14 cellular contexts compared by ENCODE assay signal in the genomic region with DNA sequence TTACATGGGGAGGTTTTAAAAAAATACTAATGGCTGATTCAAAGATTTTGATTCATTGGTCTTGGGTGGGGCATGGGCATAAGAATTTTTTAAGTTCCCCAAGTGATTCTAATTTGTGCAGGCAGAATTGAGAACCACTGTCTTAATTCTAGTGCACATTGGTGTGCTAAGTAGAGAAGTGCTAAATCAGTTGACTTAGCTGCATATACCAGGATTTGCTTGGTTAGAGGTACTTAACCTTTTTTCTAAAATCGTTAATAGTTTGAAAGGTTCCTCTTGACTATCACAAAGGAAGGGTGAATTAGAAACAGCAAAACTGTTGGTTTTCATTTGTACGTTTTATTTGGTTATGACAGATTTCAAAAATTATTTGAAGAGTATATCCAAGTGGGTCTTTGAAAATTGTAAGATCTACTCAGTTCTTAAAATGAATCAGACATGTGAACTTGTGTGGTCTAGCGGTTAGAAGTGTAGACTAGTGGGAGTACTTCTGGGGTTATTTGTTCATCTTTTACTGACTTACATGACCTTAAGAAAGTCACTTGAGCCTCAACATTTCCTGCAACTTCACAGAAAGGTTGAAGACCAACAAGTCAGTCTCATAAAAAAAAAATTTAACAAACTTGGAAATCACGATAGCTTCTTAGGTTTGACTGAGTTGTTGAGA.
DNase-seq lines count a peak whose midpoint lies in the region; ATAC-seq, FAIRE-seq and TF ChIP-seq lines count a peak whose summit lies in the region.
"Had no signal": no experiment of that assay in that cellular context is flagged by ENCODE, and none has a peak within 500 bp of the region (broad histone marks: within the 10 kb centered on the region; RNA-seq: fewer than 3 reads in every experiment).

No MANE protein-coding gene starts in this region.

- H3K4me3 Mint-ChIP-seq in activated CD4-positive, alpha-beta T cell treated with anti-CD3 and anti-CD28 coated beads, Interleukin-2, amount 10 ng/mL, durations not matched to agents 7 days and 5 days = no peak overlapping the region
- H3K4me3 Mint-ChIP-seq in activated CD4-positive, alpha-beta memory T cell treated with anti-CD3 and anti-CD28 coated beads, Interleukin-2, amount 10 ng/mL, durations not matched to agents 7 days and 5 days = peak overlapping the region; percentile 2
- H3K4me3 Mint-ChIP-seq: nephron progenitor cell had no signal

- H3K27ac ChIP-seq in small intestine (ENCODE audit: low read depth in 1 of 2, low read length in 1 of 2) = peak overlapping the region in 1 of 2 donors; percentile 2
- no peak overlapping the region for H3K27ac ChIP-seq in upper lobe of right lung
- H3K27ac ChIP-seq: A549 had no signal

- H3K36me3 ChIP-seq in small intestine (ENCODE audit: control insufficient read depth in 2 of 2, insufficient read depth in 2 of 2, low read length in 2 of 2) (peaks cover 0 to 4% of the 10 kb centered on the region in 2 donors), upper lobe of right lung (peaks cover 11% of the 10 kb centered on the region)

- CTCF ChIA-PET in activated CD4-positive, alpha-beta T cell treated with anti-CD3 and anti-CD28 coated beads, Interleukin-2, amount 10 ng/mL, durations not matched to agents 7 days and 5 days (lab: Charles Lee) = interaction anchor here (1.0 to 1.4 kb wide), 3 partner anchors 9 to 45 kb away, joined by 3 to 4 read pairs (median 3); no protein-coding TSS in a partner anchor
- CTCF ChIA-PET in activated CD4-positive, alpha-beta memory T cell treated with anti-CD3 and anti-CD28 coated beads, Interleukin-2, amount 10 ng/mL, durations not matched to agents 7 days and 5 days (lab: Charles Lee) = interaction anchor here (1.0 to 1.8 kb wide), 6 partner anchors 47 to 595 kb away, joined by 3 to 6 read pairs (median 3); partner anchors contain the start of genes DIPK1A, GFI1, GLMN and RPAP2

- H3K9me3 ChIP-seq in small intestine (ENCODE audit: control insufficient read depth, low read depth) (no peaks in the 10 kb centered on the region), upper lobe of right lung (no peaks in the 10 kb centered on the region)
- H3K9me3 ChIP-seq: A549 had no signal

- POLR2A ChIA-PET in activated CD4-positive, alpha-beta T cell treated with anti-CD3 and anti-CD28 coated beads, Interleukin-2, amount 10 ng/mL, durations not matched to agents 7 days and 5 days (lab: Charles Lee) = interaction anchor here (1.0 kb wide), 1 partner anchor 120 kb away, joined by 7 read pairs; no protein-coding TSS in a partner anchor
- POLR2A ChIA-PET in activated CD4-positive, alpha-beta memory T cell treated with anti-CD3 and anti-CD28 coated beads, Interleukin-2, amount 10 ng/mL, durations not matched to agents 7 days and 5 days (lab: Charles Lee) = interaction anchor here (0.7 to 4.5 kb wide), 12 partner anchors 11 to 122 kb away, joined by 3 to 43 read pairs (median 4); partner anchors contain the start of gene GFI1

- no peaks in the 10 kb centered on the region for H3K4me1 ChIP-seq in small intestine (ENCODE audit: control insufficient read depth in 2 of 2, insufficient read depth in 1 of 2, low read depth in 1 of 2, low read length in 1 of 2)
- H3K4me1 ChIP-seq in upper lobe of right lung = no peaks in the 10 kb centered on the region
- H3K4me1 ChIP-seq: A549 had no signal

- peak; percentile 15 for DNase-seq in activated CD4-positive, alpha-beta T cell treated with anti-CD3 and anti-CD28 coated beads, Interleukin-2, amount 10 ng/mL, durations not matched to agents 7 days and 5 days
- no peak for DNase-seq in activated CD4-positive, alpha-beta T cell treated with anti-CD3 and anti-CD28 coated beads for 48 hours
- no peak for DNase-seq in activated CD4-positive, alpha-beta memory T cell treated with anti-CD3 and anti-CD28 coated beads, Interleukin-2, amount 10 ng/mL, durations not matched to agents 7 days and 5 days
- peak; percentile 55 for DNase-seq in small intestine
- no peak for DNase-seq in upper lobe of right lung
- no peak for DNase-seq in NCI-H2227 (lab: John Stamatoyannopoulos, UW; ENCODE audit: unreplicated experiment)
- DNase-seq: NCI-H226, nephron progenitor cell had no signal

- H3K4me1 Mint-ChIP-seq in activated CD4-positive, alpha-beta T cell treated with anti-CD3 and anti-CD28 coated beads, Interleukin-2, amount 10 ng/mL, durations not matched to agents 7 days and 5 days = peaks cover 42% of the 10 kb centered on the region
- H3K4me1 Mint-ChIP-seq in activated CD4-positive, alpha-beta memory T cell treated with anti-CD3 and anti-CD28 coated beads, Interleukin-2, amount 10 ng/mL, durations not matched to agents 7 days and 5 days = peaks cover 51% of the 10 kb centered on the region
- H3K4me1 Mint-ChIP-seq: nephron progenitor cell had no signal

- no peaks in the 10 kb centered on the region for H3K27me3 Mint-ChIP-seq in activated CD4-positive, alpha-beta T cell treated with anti-CD3 and anti-CD28 coated beads, Interleukin-2, amount 10 ng/mL, durations not matched to agents 7 days and 5 days
- no peaks in the 10 kb centered on the region for H3K27me3 Mint-ChIP-seq in activated CD4-positive, alpha-beta memory T cell treated with anti-CD3 and anti-CD28 coated beads, Interleukin-2, amount 10 ng/mL, durations not matched to agents 7 days and 5 days

- H3K27me3 ChIP-seq in small intestine (ENCODE audit: control insufficient read depth in 2 of 2, insufficient read depth in 2 of 2, low read length in 2 of 2) (no peaks in the 10 kb centered on the region), upper lobe of right lung (no peaks in the 10 kb centered on the region)

- FAIRE-seq in small intestine (lab: Jason Lieb, UNC) = no peak
- FAIRE-seq: A549, H1 had no signal

- ATAC-seq in GM21619 (IDR thresholded peaks at IDR 0.05; ENCODE audit: unreplicated experiment) (peak; percentile 54), GM19467 (IDR thresholded peaks at IDR 0.05; ENCODE audit: unreplicated experiment) (no peak), upper lobe of right lung (no peak)
- ATAC-seq: A549, Right ventricle myocardium inferior had no signal

- no peak for TF ChIP-seq CTCF in upper lobe of right lung (IDR thresholded peaks at IDR 0.05)

- H3K27ac Mint-ChIP-seq in activated CD4-positive, alpha-beta T cell treated with anti-CD3 and anti-CD28 coated beads, Interleukin-2, amount 10 ng/mL, durations not matched to agents 7 days and 5 days = peak overlapping the region; percentile 48
- peak overlapping the region; percentile 78 for H3K27ac Mint-ChIP-seq in activated CD4-positive, alpha-beta memory T cell treated with anti-CD3 and anti-CD28 coated beads, Interleukin-2, amount 10 ng/mL, durations not matched to agents 7 days and 5 days
- H3K27ac Mint-ChIP-seq: nephron progenitor cell had no signal

- intact Hi-C loops in upper lobe of right lung (cut with DNase I) = no loop called here

- WGBS in small intestine, 3 donors = 63 to 78% (median 69%) methylated on average over 4 of the region's 4 CpGs

- no peaks in the 10 kb centered on the region for H3K9me3 Mint-ChIP-seq in activated CD4-positive, alpha-beta T cell treated with anti-CD3 and anti-CD28 coated beads, Interleukin-2, amount 10 ng/mL, durations not matched to agents 7 days and 5 days
- no peaks in the 10 kb centered on the region for H3K9me3 Mint-ChIP-seq in activated CD4-positive, alpha-beta memory T cell treated with anti-CD3 and anti-CD28 coated beads, Interleukin-2, amount 10 ng/mL, durations not matched to agents 7 days and 5 days
- H3K9me3 Mint-ChIP-seq: nephron progenitor cell had no signal

- H3K4me3 ChIP-seq in small intestine (ENCODE audit: low read depth in 1 of 2, low read length in 2 of 2) = no peak overlapping the region
- no peak overlapping the region for H3K4me3 ChIP-seq in upper lobe of right lung
- H3K4me3 ChIP-seq: A549, lung had no signal

- H3K36me3 Mint-ChIP-seq in activated CD4-positive, alpha-beta T cell treated with anti-CD3 and anti-CD28 coated beads, Interleukin-2, amount 10 ng/mL, durations not matched to agents 7 days and 5 days (ENCODE audit: low read depth) = peaks cover 28% of the 10 kb centered on the region
- H3K36me3 Mint-ChIP-seq in activated CD4-positive, alpha-beta memory T cell treated with anti-CD3 and anti-CD28 coated beads, Interleukin-2, amount 10 ng/mL, durations not matched to agents 7 days and 5 days (ENCODE audit: low read depth) = peaks cover 44% of the 10 kb centered on the region

Comparison
In these comparisons a context has a peak if more than half of its experiments do, and no peak if none do; other contexts are left out.
1. DNase-seq: peak in activated CD4-positive, alpha-beta T cell treated with anti-CD3 and anti-CD28 coated beads, Interleukin-2, amount 10 ng/mL, durations not matched to agents 7 days and 5 days (single experiment) and small intestine (single experiment); none in activated CD4-positive, alpha-beta T cell treated with anti-CD3 and anti-CD28 coated beads for 48 hours (single experiment), activated CD4-positive, alpha-beta memory T cell treated with anti-CD3 and anti-CD28 coated beads, Interleukin-2, amount 10 ng/mL, durations not matched to agents 7 days and 5 days (single experiment), upper lobe of right lung (single experiment) and NCI-H2227 (single experiment).